ENCODE assay signal across 26 cellular contexts in genomic region chr2:232489516-232490220, GRCh38. TPM values are rescaled to one million over a fixed set of nuclear protein-coding genes. Genes with fewer than 3 reads are reported as not detected.
DNase-seq lines count a peak whose midpoint lies in the region; ATAC-seq and TF ChIP-seq lines count a peak whose summit lies in the region.
"Had no signal": no experiment of that assay in that cellular context is flagged by ENCODE, and none has a peak within 500 bp of the region (broad histone marks: within the 10 kb centered on the region; RNA-seq: fewer than 3 reads in every experiment).

No MANE protein-coding gene starts in this region.

- peaks cover 39% of the 10 kb centered on the region for H3K27me3 Mint-ChIP-seq in activated naive CD8-positive, alpha-beta T cell treated with anti-CD3 and anti-CD28 coated beads, Interleukin-2, amount 10 ng/mL, durations not matched to agents 7 days and 5 days
- peaks cover 41% of the 10 kb centered on the region for H3K27me3 Mint-ChIP-seq in activated naive CD8-positive, alpha-beta T cell treated with anti-CD3 and anti-CD28 coated beads for 36 hours
- H3K27me3 Mint-ChIP-seq in endodermal cell (ENCODE audit: insufficient read depth), result peaks cover 56% of the 10 kb centered on the region
- peaks cover 28% of the 10 kb centered on the region for H3K27me3 Mint-ChIP-seq in activated T-cell treated with anti-CD3 and anti-CD28 coated beads, Interleukin-2, amount 50 U/mL, for 72 hours (ENCODE audit: low read depth)

- H3K9me3 Mint-ChIP-seq in activated naive CD8-positive, alpha-beta T cell treated with anti-CD3 and anti-CD28 coated beads, Interleukin-2, amount 10 ng/mL, durations not matched to agents 7 days and 5 days, result no peaks in the 10 kb centered on the region
- H3K9me3 Mint-ChIP-seq in activated naive CD8-positive, alpha-beta T cell treated with anti-CD3 and anti-CD28 coated beads for 36 hours, result no peaks in the 10 kb centered on the region
- H3K9me3 Mint-ChIP-seq in endodermal cell, result no peaks in the 10 kb centered on the region
- no peaks in the 10 kb centered on the region for H3K9me3 Mint-ChIP-seq in activated T-cell treated with anti-CD3 and anti-CD28 coated beads, Interleukin-2, amount 50 U/mL, for 72 hours
- H3K9me3 Mint-ChIP-seq: central memory CD8-positive, alpha-beta T cell; naive thymus-derived CD4-positive, alpha-beta T cell; WTC11 had no signal

- no peak overlapping the region for H3K27ac Mint-ChIP-seq in activated naive CD8-positive, alpha-beta T cell treated with anti-CD3 and anti-CD28 coated beads, Interleukin-2, amount 10 ng/mL, durations not matched to agents 7 days and 5 days
- no peak overlapping the region for H3K27ac Mint-ChIP-seq in activated naive CD8-positive, alpha-beta T cell treated with anti-CD3 and anti-CD28 coated beads for 36 hours
- H3K27ac Mint-ChIP-seq in endodermal cell, result no peak overlapping the region
- H3K27ac Mint-ChIP-seq in activated T-cell treated with anti-CD3 and anti-CD28 coated beads, Interleukin-2, amount 50 U/mL, for 72 hours, result no peak overlapping the region
- H3K27ac Mint-ChIP-seq: WTC11 had no signal

- no peak overlapping the region for H3K27ac ChIP-seq in endodermal cell (ENCODE audit: low read depth, low read length)
- H3K27ac ChIP-seq in sigmoid colon, result no peak overlapping the region
- H3K27ac ChIP-seq: BLaER1, dorsolateral prefrontal cortex had no signal

- intact Hi-C loops in sigmoid colon (cut with DNase I), result no loop called here

- H3K9me3 ChIP-seq in endodermal cell (ENCODE audit: control insufficient read depth, low read length) (no peaks in the 10 kb centered on the region), sigmoid colon (no peaks in the 10 kb centered on the region)
- H3K9me3 ChIP-seq: Caco-2 had no signal

- H3K4me3 ChIP-seq in endodermal cell (ENCODE audit: low read length) (no peak overlapping the region), sigmoid colon (no peak overlapping the region)
- H3K4me3 ChIP-seq: BLaER1, dorsolateral prefrontal cortex, GM12878 had no signal

- H3K4me1 ChIP-seq in endodermal cell (ENCODE audit: control insufficient read depth, insufficient read depth, low read length) (no peaks in the 10 kb centered on the region), sigmoid colon (peaks cover 0 to 12% (median 10%) of the 10 kb centered on the region in 4 donors)
- H3K4me1 ChIP-seq: Caco-2 had no signal

- no peaks in the 10 kb centered on the region for H3K36me3 ChIP-seq in endodermal cell (ENCODE audit: control insufficient read depth, insufficient read depth, low read length)
- H3K36me3 ChIP-seq in sigmoid colon, result no peaks in the 10 kb centered on the region
- H3K36me3 ChIP-seq: BLaER1 had no signal

- no peak for TF ChIP-seq POLR2A in sigmoid colon (IDR thresholded peaks at IDR 0.05)

- peak; percentile 26 for DNase-seq in activated naive CD8-positive, alpha-beta T cell treated with anti-CD3 and anti-CD28 coated beads, Interleukin-2, amount 10 ng/mL, durations not matched to agents 7 days and 5 days
- no peak for DNase-seq in activated naive CD8-positive, alpha-beta T cell treated with anti-CD3 and anti-CD28 coated beads for 36 hours
- DNase-seq in endodermal cell (peak; percentile 68), sigmoid colon (peak; percentile 59), NCI-H146 treated with DMSO at 0.1 percent for 48 hours (lab: John Stamatoyannopoulos, UW; ENCODE audit: unreplicated experiment) (no peak)
- DNase-seq in activated T-cell treated with anti-CD3 and anti-CD28 coated beads, Interleukin-2, amount 50 U/mL, for 72 hours, result no peak
- DNase-seq: ACHN; activated CD4-positive, alpha-beta T cell treated with anti-CD3 and anti-CD28 coated beads, Interleukin-2, amount 50 U/mL, for 48 hours; activated gamma-delta T cell; anterior cingulate cortex; Caco-2; DND-41; KG1; left cardiac atrium; naive thymus-derived CD4-positive, alpha-beta T cell; NCI-H1694; NCI-H2227 treated with DMSO at 0.1 percent for 48 hours; NCI-H748 treated with DMSO at 0.1 percent for 48 hours; substantia nigra; T1000 had no signal

- no peak for TF ChIP-seq CTCF in endodermal cell (conservative IDR thresholded peaks at IDR 0.05)
- TF ChIP-seq CTCF in sigmoid colon (IDR thresholded peaks at IDR 0.05), result no peak

- no peaks in the 10 kb centered on the region for H3K4me1 Mint-ChIP-seq in activated naive CD8-positive, alpha-beta T cell treated with anti-CD3 and anti-CD28 coated beads, Interleukin-2, amount 10 ng/mL, durations not matched to agents 7 days and 5 days
- H3K4me1 Mint-ChIP-seq in activated naive CD8-positive, alpha-beta T cell treated with anti-CD3 and anti-CD28 coated beads for 36 hours, result peaks cover 3% of the 10 kb centered on the region
- H3K4me1 Mint-ChIP-seq in endodermal cell, result peaks cover 13% of the 10 kb centered on the region
- no peaks in the 10 kb centered on the region for H3K4me1 Mint-ChIP-seq in activated T-cell treated with anti-CD3 and anti-CD28 coated beads, Interleukin-2, amount 50 U/mL, for 72 hours (ENCODE audit: low read depth)
- H3K4me1 Mint-ChIP-seq: central memory CD8-positive, alpha-beta T cell had no signal

- no peak for TF ChIP-seq EP300 in sigmoid colon (IDR thresholded peaks at IDR 0.05)

- H3K4me3 Mint-ChIP-seq in activated naive CD8-positive, alpha-beta T cell treated with anti-CD3 and anti-CD28 coated beads, Interleukin-2, amount 10 ng/mL, durations not matched to agents 7 days and 5 days, result no peak overlapping the region
- H3K4me3 Mint-ChIP-seq in activated naive CD8-positive, alpha-beta T cell treated with anti-CD3 and anti-CD28 coated beads for 36 hours, result no peak overlapping the region
- no peak overlapping the region for H3K4me3 Mint-ChIP-seq in endodermal cell
- no peak overlapping the region for H3K4me3 Mint-ChIP-seq in activated T-cell treated with anti-CD3 and anti-CD28 coated beads, Interleukin-2, amount 50 U/mL, for 72 hours

- POLR2A ChIA-PET in activated naive CD8-positive, alpha-beta T cell treated with anti-CD3 and anti-CD28 coated beads, Interleukin-2, amount 10 ng/mL, durations not matched to agents 7 days and 5 days (lab: Charles Lee), result no interaction called here

- WGBS in endodermal cell (ENCODE audit: insufficient coverage in 1 of 2, insufficient read length in 1 of 2), 2 experiments, result 68 to 100% methylated on average over 2 to 9 of the region's 9 CpGs
- WGBS in sigmoid colon, 2 donors, result 74 to 85% methylated on average over 9 of the region's 9 CpGs

- no peak overlapping the region for H3K9ac ChIP-seq in endodermal cell (ENCODE audit: extremely low read depth, low read length, poor library complexity, severe bottlenecking)
- H3K9ac ChIP-seq: BLaER1 had no signal

- ATAC-seq in activated naive CD8-positive, alpha-beta T cell treated with anti-CD3 and anti-CD28 coated beads, Interleukin-2, amount 10 ng/mL, durations not matched to agents 7 days and 5 days (ENCODE audit: low read depth), result no peak
- no peak for ATAC-seq in activated T-cell treated with anti-CD3 and anti-CD28 coated beads, Interleukin-2, amount 50 U/mL, for 72 hours (replicated peaks in 1 of 2)
- ATAC-seq: GM12878; left cardiac atrium; naive thymus-derived CD4-positive, alpha-beta T cell; WTC11 had no signal

- H3K27me3 ChIP-seq in endodermal cell (ENCODE audit: control insufficient read depth, insufficient read depth, low read length, poor library complexity, severe bottlenecking) (peaks cover 55% of the 10 kb centered on the region), sigmoid colon (peaks cover 26 to 53% (median 28%) of the 10 kb centered on the region in 3 donors)

- no peaks in the 10 kb centered on the region for H3K36me3 Mint-ChIP-seq in activated naive CD8-positive, alpha-beta T cell treated with anti-CD3 and anti-CD28 coated beads, Interleukin-2, amount 10 ng/mL, durations not matched to agents 7 days and 5 days
- no peaks in the 10 kb centered on the region for H3K36me3 Mint-ChIP-seq in activated naive CD8-positive, alpha-beta T cell treated with anti-CD3 and anti-CD28 coated beads for 36 hours
- no peaks in the 10 kb centered on the region for H3K36me3 Mint-ChIP-seq in endodermal cell (ENCODE audit: low read depth)
- H3K36me3 Mint-ChIP-seq in activated T-cell treated with anti-CD3 and anti-CD28 coated beads, Interleukin-2, amount 50 U/mL, for 72 hours (ENCODE audit: insufficient read depth in 2 of 2), result no peaks in the 10 kb centered on the region
- H3K36me3 Mint-ChIP-seq: naive thymus-derived CD4-positive, alpha-beta T cell; WTC11 had no signal

RNA-seq across cellular contexts. Expression of gene ECEL1, which starts 2.0 kb away (rescaled TPM):
- total RNA-seq in activated naive CD8-positive, alpha-beta T cell treated with anti-CD3 and anti-CD28 coated beads, Interleukin-2, amount 10 ng/mL, durations not matched to agents 7 days and 5 days, result not detected
- under 1 TPM; 0.12 to 0.14 TPM for total RNA-seq in activated naive CD8-positive, alpha-beta T cell treated with anti-CD3 and anti-CD28 coated beads for 36 hours
- 1 to 10 TPM; 1.6 to 4.6 TPM for total RNA-seq in endodermal cell
- polyA plus RNA-seq in endodermal cell (2013, experiment 1 of 2), result 16.1 TPM
- polyA plus RNA-seq in endodermal cell (2013, experiment 2 of 2), result 12.0 TPM
- total RNA-seq in sigmoid colon, result 1 to 10 TPM in 2 of 4 donors, under 1 TPM in 2; 0.16 to 6.1 (median 1.0) TPM
- polyA plus RNA-seq in sigmoid colon, result under 1 TPM in 1 of 3 donors, not detected in 2; 0.61 TPM
- 1 to 10 TPM; 1.8 to 2.5 TPM for total RNA-seq in activated T-cell treated with anti-CD3 and anti-CD28 coated beads, Interleukin-2, amount 50 U/mL, for 72 hours
- total RNA-seq: GM12878; naive thymus-derived CD4-positive, alpha-beta T cell had no signal
- polyA plus RNA-seq: GM12878; naive thymus-derived CD4-positive, alpha-beta T cell had no signal

RNA-seq across cellular contexts. Expression of gene PRSS56, which starts 30.5 kb away (rescaled TPM):
- not detected for total RNA-seq in activated naive CD8-positive, alpha-beta T cell treated with anti-CD3 and anti-CD28 coated beads, Interleukin-2, amount 10 ng/mL, durations not matched to agents 7 days and 5 days
- not detected for total RNA-seq in activated naive CD8-positive, alpha-beta T cell treated with anti-CD3 and anti-CD28 coated beads for 36 hours
- total RNA-seq in endodermal cell (not detected), sigmoid colon (not detected)
- 8.4 TPM for polyA plus RNA-seq in endodermal cell (2013, experiment 1 of 2)
- polyA plus RNA-seq in endodermal cell (2013, experiment 2 of 2), result 3.4 TPM
- polyA plus RNA-seq in sigmoid colon, result not detected
- under 1 TPM in 1 of 2 donors, not detected in 1; 0.39 TPM for total RNA-seq in activated T-cell treated with anti-CD3 and anti-CD28 coated beads, Interleukin-2, amount 50 U/mL, for 72 hours
- total RNA-seq: Caco-2; GM12878; mesenteric fat pad; naive thymus-derived CD4-positive, alpha-beta T cell; WTC11 had no signal
- polyA plus RNA-seq: GM12878; naive thymus-derived CD4-positive, alpha-beta T cell had no signal

RNA-seq across cellular contexts. Expression of gene ALPI, which starts 33.7 kb away (rescaled TPM):
- not detected for total RNA-seq in activated naive CD8-positive, alpha-beta T cell treated with anti-CD3 and anti-CD28 coated beads, Interleukin-2, amount 10 ng/mL, durations not matched to agents 7 days and 5 days
- total RNA-seq in activated naive CD8-positive, alpha-beta T cell treated with anti-CD3 and anti-CD28 coated beads for 36 hours, result not detected
- total RNA-seq in endodermal cell (not detected), sigmoid colon (not detected)
- polyA plus RNA-seq in endodermal cell (2013, experiment 1 of 2), result not detected
- not detected for polyA plus RNA-seq in endodermal cell (2013, experiment 2 of 2)
- polyA plus RNA-seq in sigmoid colon, result 10 to 100 TPM in 1 of 3 donors, 1 to 10 TPM in 2; 5.3 to 10.2 (median 7.2) TPM
- not detected for total RNA-seq in activated T-cell treated with anti-CD3 and anti-CD28 coated beads, Interleukin-2, amount 50 U/mL, for 72 hours
- total RNA-seq: dorsolateral prefrontal cortex; GM12878; left cardiac atrium; naive thymus-derived CD4-positive, alpha-beta T cell; WTC11 had no signal
- polyA plus RNA-seq: GM12878; naive thymus-derived CD4-positive, alpha-beta T cell had no signal

RNA-seq across cellular contexts. Expression of gene CHRND, which starts 36.3 kb away (rescaled TPM):
- total RNA-seq in activated naive CD8-positive, alpha-beta T cell treated with anti-CD3 and anti-CD28 coated beads, Interleukin-2, amount 10 ng/mL, durations not matched to agents 7 days and 5 days, result not detected
- not detected for total RNA-seq in activated naive CD8-positive, alpha-beta T cell treated with anti-CD3 and anti-CD28 coated beads for 36 hours
- total RNA-seq in endodermal cell (under 1 TPM in 1 of 2 donors, not detected in 1; 0.11 TPM), sigmoid colon (not detected)
- 1.2 TPM for polyA plus RNA-seq in endodermal cell (2013, experiment 1 of 2)
- polyA plus RNA-seq in endodermal cell (2013, experiment 2 of 2), result 0.70 TPM
- polyA plus RNA-seq in sigmoid colon, result not detected
- not detected for total RNA-seq in activated T-cell treated with anti-CD3 and anti-CD28 coated beads, Interleukin-2, amount 50 U/mL, for 72 hours
- total RNA-seq: Caco-2; GM12878; mesenteric fat pad; naive thymus-derived CD4-positive, alpha-beta T cell; WTC11 had no signal
- polyA plus RNA-seq: GM12878 had no signal

RNA-seq across cellular contexts. Expression of gene CHRNG, which starts 49.8 kb away (rescaled TPM):
- not detected for total RNA-seq in activated naive CD8-positive, alpha-beta T cell treated with anti-CD3 and anti-CD28 coated beads, Interleukin-2, amount 10 ng/mL, durations not matched to agents 7 days and 5 days
- not detected for total RNA-seq in activated naive CD8-positive, alpha-beta T cell treated with anti-CD3 and anti-CD28 coated beads for 36 hours
- total RNA-seq in endodermal cell (not detected), sigmoid colon (not detected)
- polyA plus RNA-seq in endodermal cell (2013, experiment 1 of 2), result 0.39 TPM
- polyA plus RNA-seq in endodermal cell (2013, experiment 2 of 2), result 0.33 TPM
- not detected for polyA plus RNA-seq in sigmoid colon
- total RNA-seq in activated T-cell treated with anti-CD3 and anti-CD28 coated beads, Interleukin-2, amount 50 U/mL, for 72 hours, result not detected
- total RNA-seq: Caco-2; dorsolateral prefrontal cortex; GM12878; left cardiac atrium; mesenteric fat pad; naive thymus-derived CD4-positive, alpha-beta T cell had no signal

Comparison
In these comparisons a context has a peak if more than half of its experiments do, and no peak if none do; other contexts are left out.
1. DNase-seq: peak in activated naive CD8-positive, alpha-beta T cell treated with anti-CD3 and anti-CD28 coated beads, Interleukin-2, amount 10 ng/mL, durations not matched to agents 7 days and 5 days (single experiment), endodermal cell (single experiment) and sigmoid colon (single experiment); none in activated naive CD8-positive, alpha-beta T cell treated with anti-CD3 and anti-CD28 coated beads for 36 hours (single experiment), activated T-cell treated with anti-CD3 and anti-CD28 coated beads, Interleukin-2, amount 50 U/mL, for 72 hours (0 of 2) and NCI-H146 treated with DMSO at 0.1 percent for 48 hours (single experiment).